ENCODE assay signal across 17 cellular contexts in genomic region chr11:110110854-110111253, GRCh38. TPM values are rescaled to one million over a fixed set of nuclear protein-coding genes. Genes with fewer than 3 reads are reported as not detected.
DNase-seq lines count a peak whose midpoint lies in the region; ATAC-seq and TF ChIP-seq lines count a peak whose summit lies in the region.
"Had no signal": no experiment of that assay in that cellular context is flagged by ENCODE, and none has a peak within 500 bp of the region (broad histone marks: within the 10 kb centered on the region; RNA-seq: fewer than 3 reads in every experiment).

No MANE protein-coding gene starts in this region.

- H2AFZ ChIP-seq in IMR-90 (replicated peaks; ENCODE audit: low read length, poor library complexity) (no peak overlapping the region), neuronal stem cell (ENCODE audit: low read length) (no peak overlapping the region)

- POLR2A ChIA-PET in IMR-90 (lab: Charles Lee; ENCODE audit: unreplicated experiment), result no interaction called here

- peaks cover 7% of the 10 kb centered on the region for H4K20me1 ChIP-seq in IMR-90 (ENCODE audit: insufficient read depth, low read length)

- dilution Hi-C loops in IMR-90 (cut with HindIII; ENCODE audit: low sequenced_read_pairs, unreplicated experiment), result no loop called here

- H2BK15ac ChIP-seq in IMR-90 (ENCODE audit: low read depth, low read length) (no peak overlapping the region), neuronal stem cell (ENCODE audit: low read length) (no peak overlapping the region)

- intact Hi-C loops in activated CD4-positive, alpha-beta T cell treated with anti-CD3 and anti-CD28 coated beads, Interleukin-2, amount 10 ng/mL, durations not matched to agents 24 days and 14 days (cut with micrococcal nuclease), result no loop called here
- intact Hi-C loops in IMR-90 (cut with micrococcal nuclease), result no loop called here

- H3K14ac ChIP-seq in IMR-90 (replicated peaks; ENCODE audit: low read depth, low read length) (no peak overlapping the region), neuronal stem cell (ENCODE audit: low read length) (peak overlapping the region; percentile 63)

- no peak overlapping the region for H2AK9ac ChIP-seq in IMR-90 (replicated peaks; ENCODE audit: low read depth, low read length, poor library complexity)

- WGBS in IMR-90 (ENCODE audit: extremely low coverage in 2 of 2, insufficient read length in 1 of 2), 2 experiments, result 92% methylated on average over 2 of the region's 4 CpGs; no CpG with 5 or more reads in 1 of the 2 experiments
- no CpG with 5 or more reads among the region's 4 CpGs for WGBS in neuronal stem cell (ENCODE audit: extremely low coverage in 2 of 2, insufficient read length in 2 of 2, insufficient replicate concordance in 1 of 2), 2 donors

- H3K9me3 ChIP-seq in IMR-90 (ENCODE audit: control insufficient read depth, insufficient read depth, low read length) (peaks cover 4% of the 10 kb centered on the region; the same call in 1 of the 2 replicates), neuronal stem cell (replicated peaks in 1 of 2; ENCODE audit: control insufficient read depth in 2 of 2, insufficient read depth in 1 of 2, low read depth in 1 of 2, low read length in 2 of 2) (peaks cover 4 to 8% of the 10 kb centered on the region in 2 donors)

- peaks cover 13% of the 10 kb centered on the region for H3K9me1 ChIP-seq in IMR-90 (ENCODE audit: insufficient read depth, low read length)

- H3K9ac ChIP-seq in IMR-90 (ENCODE audit: low read depth, low read length) (no peak overlapping the region), neuronal stem cell (ENCODE audit: low read depth, low read length, poor library complexity) (peak overlapping the region; percentile 50)
- H3K9ac ChIP-seq: BLaER1 had no signal

- H3K18ac ChIP-seq in IMR-90 (ENCODE audit: low read depth, low read length) (no peak overlapping the region), neuronal stem cell (ENCODE audit: low read length) (no peak overlapping the region)

- peaks cover 6% of the 10 kb centered on the region for H3K36me3 ChIP-seq in IMR-90 (ENCODE audit: control insufficient read depth, insufficient read depth, low read length)
- H3K36me3 ChIP-seq in neuronal stem cell (replicated peaks in 1 of 2; ENCODE audit: control insufficient read depth in 2 of 2, insufficient read depth in 2 of 2, low read length in 2 of 2), result peaks cover 3 to 20% of the 10 kb centered on the region in 2 donors

- H3K27ac ChIP-seq in IMR-90 (ENCODE audit: insufficient read depth, low read length), result no peak overlapping the region
- no peak overlapping the region for H3K27ac ChIP-seq in neuronal stem cell (replicated peaks; ENCODE audit: low read length)
- H3K27ac ChIP-seq: BLaER1, HL-60 had no signal

- no peaks in the 10 kb centered on the region for H3K36me3 Mint-ChIP-seq in activated CD4-positive, alpha-beta T cell treated with anti-CD3 and anti-CD28 coated beads, Interleukin-2, amount 10 ng/mL, durations not matched to agents 24 days and 14 days (ENCODE audit: low read depth)
- H3K36me3 Mint-ChIP-seq: CD4-positive, alpha-beta memory T cell had no signal

- H3K27me3 ChIP-seq in IMR-90 (ENCODE audit: control insufficient read depth, insufficient read depth, low read length) (no peaks in the 10 kb centered on the region), neuronal stem cell (ENCODE audit: control insufficient read depth in 3 of 3, insufficient read depth in 3 of 3, low read depth in 1 of 3, low read length in 3 of 3) (no peaks in the 10 kb centered on the region)
- H3K27me3 ChIP-seq: BLaER1 had no signal

- no peak overlapping the region for H4K8ac ChIP-seq in IMR-90 (ENCODE audit: low read depth in 2 of 2, low read length in 2 of 2)
- no peak overlapping the region for H4K8ac ChIP-seq in neuronal stem cell (ENCODE audit: low read depth, low read length)

- no peak overlapping the region for H3K27ac Mint-ChIP-seq in activated CD4-positive, alpha-beta T cell treated with anti-CD3 and anti-CD28 coated beads, Interleukin-2, amount 10 ng/mL, durations not matched to agents 24 days and 14 days
- H3K27ac Mint-ChIP-seq: CD4-positive, alpha-beta memory T cell had no signal

- in situ Hi-C loops in IMR-90 (cut with MboI; ENCODE audit: low sequenced_read_pairs), result no loop called here

- H3K27me3 Mint-ChIP-seq in activated CD4-positive, alpha-beta T cell treated with anti-CD3 and anti-CD28 coated beads, Interleukin-2, amount 10 ng/mL, durations not matched to agents 24 days and 14 days, result peaks cover 13% of the 10 kb centered on the region

- H3K56ac ChIP-seq in IMR-90 (ENCODE audit: extremely low read depth, insufficient read depth, low read length), result no peak overlapping the region

- H3K23ac ChIP-seq in IMR-90 (ENCODE audit: low read depth, low read length), result peak overlapping the region; percentile 80
- H3K23ac ChIP-seq in neuronal stem cell (ENCODE audit: low read depth, low read length, poor library complexity), result no peak overlapping the region

- H3K79me1 ChIP-seq in IMR-90 (ENCODE audit: low read depth in 1 of 2, low read length in 2 of 2) (peaks cover 19 to 50% of the 10 kb centered on the region in 2 experiments), neuronal stem cell (ENCODE audit: low read depth, low read length) (peaks cover 8% of the 10 kb centered on the region)

- H2BK20ac ChIP-seq in IMR-90 (ENCODE audit: low read depth, low read length), result no peak overlapping the region

- H2AK5ac ChIP-seq in IMR-90 (ENCODE audit: low read depth, low read length) (no peak overlapping the region), neuronal stem cell (ENCODE audit: low read depth, low read length) (no peak overlapping the region)

- DNase-seq in activated CD4-positive, alpha-beta T cell treated with anti-CD3 and anti-CD28 coated beads, Interleukin-2, amount 10 ng/mL, durations not matched to agents 24 days and 14 days, result peak; percentile 36
- no peak for DNase-seq in activated CD4-positive, alpha-beta T cell treated with anti-CD3 and anti-CD28 coated beads for 48 hours
- DNase-seq in IMR-90 (no peak), neuronal stem cell (ENCODE audit: low spot score) (no peak), NK-92 (lab: John Stamatoyannopoulos, UW; ENCODE audit: unreplicated experiment) (no peak)
- DNase-seq in stimulated activated CD4-positive, alpha-beta T cell treated with anti-CD3 and anti-CD28 coated beads, Interleukin-4, amount 100 ng/mL, for 4 hours, result no peak
- DNase-seq: 8988T; CD4-positive, alpha-beta memory T cell; DMS153; DMS79 treated with DMSO at 0.1 percent for 48 hours; GF-D8; HCEC 1CT; KBM-7 had no signal

- no peaks in the 10 kb centered on the region for H3K4me1 Mint-ChIP-seq in activated CD4-positive, alpha-beta T cell treated with anti-CD3 and anti-CD28 coated beads, Interleukin-2, amount 10 ng/mL, durations not matched to agents 24 days and 14 days
- H3K4me1 Mint-ChIP-seq: CD4-positive, alpha-beta memory T cell had no signal

- TF ChIP-seq POLR2A in IMR-90 (IDR thresholded peaks at IDR 0.05; ENCODE audit: low read depth, low read length), result no peak

- no peak overlapping the region for H2BK12ac ChIP-seq in neuronal stem cell (ENCODE audit: low read length)

- H2BK120ac ChIP-seq in IMR-90 (ENCODE audit: low read depth, low read length), result no peak overlapping the region
- H2BK120ac ChIP-seq in neuronal stem cell (ENCODE audit: low read depth, low read length), result no peak overlapping the region

- no peak for TF ChIP-seq RAD21 in IMR-90 (IDR thresholded peaks at IDR 0.05; ENCODE audit: low read length)

- H3K4me3 Mint-ChIP-seq in activated CD4-positive, alpha-beta T cell treated with anti-CD3 and anti-CD28 coated beads, Interleukin-2, amount 10 ng/mL, durations not matched to agents 24 days and 14 days, result no peak overlapping the region
- H3K4me3 Mint-ChIP-seq: CD14-positive monocyte; CD4-positive, alpha-beta memory T cell had no signal

- no peak for ATAC-seq in IMR-90 (ENCODE audit: low read depth)
- no peak for ATAC-seq in GM21367 (IDR thresholded peaks at IDR 0.05; ENCODE audit: unreplicated experiment)

- no TSS peak for BruUV-seq in IMR-90 (replicated peaks; lab: Mats Ljungman, UMichigan)

- H3K9me3 Mint-ChIP-seq in activated CD4-positive, alpha-beta T cell treated with anti-CD3 and anti-CD28 coated beads, Interleukin-2, amount 10 ng/mL, durations not matched to agents 24 days and 14 days, result peaks cover 3% of the 10 kb centered on the region

- no peaks in the 10 kb centered on the region for H3K4me1 ChIP-seq in IMR-90 (ENCODE audit: control insufficient read depth, insufficient read depth, low read length)
- H3K4me1 ChIP-seq in neuronal stem cell (ENCODE audit: control insufficient read depth in 2 of 2, insufficient read depth in 1 of 2, low read depth in 1 of 2, low read length in 2 of 2), result peaks cover 0 to 1% of the 10 kb centered on the region in 2 donors

- H2BK5ac ChIP-seq in IMR-90 (ENCODE audit: low read depth, low read length, poor library complexity, severe bottlenecking), result no peak overlapping the region
- no peak overlapping the region for H2BK5ac ChIP-seq in neuronal stem cell (ENCODE audit: low read length)

- CTCF ChIA-PET in IMR-90 (lab: Yijun Ruan, JAX), result interaction anchor here (0.6 kb wide), 2 partner anchors 34 to 885 kb away, joined by 3 to 4 read pairs; no protein-coding TSS in a partner anchor

- no peak overlapping the region for H3K4me2 ChIP-seq in IMR-90 (ENCODE audit: low read depth, low read length)
- H3K4me2 ChIP-seq in neuronal stem cell (ENCODE audit: insufficient read depth, low read length, poor library complexity, severe bottlenecking), result no peak overlapping the region
- H3K4me2 ChIP-seq: BLaER1 had no signal

- no peak for TF ChIP-seq CTCF in IMR-90 (conservative IDR thresholded peaks at IDR 0.05; ENCODE audit: low read depth, low read length)

- H3K4ac ChIP-seq in IMR-90 (ENCODE audit: low read depth, low read length), result no peak overlapping the region
- no peak overlapping the region for H3K4ac ChIP-seq in neuronal stem cell (ENCODE audit: low read length)

- H4K5ac ChIP-seq in IMR-90 (ENCODE audit: low read depth, low read length), result no peak overlapping the region

- H4K91ac ChIP-seq in IMR-90 (ENCODE audit: insufficient read depth, low read depth, low read length), result no peak overlapping the region
- H4K91ac ChIP-seq in neuronal stem cell (ENCODE audit: low read depth, low read length, poor library complexity), result peak overlapping the region; percentile 68

- no peak overlapping the region for H3K4me3 ChIP-seq in IMR-90 (ENCODE audit: insufficient read depth, low read depth, low read length)
- no peak overlapping the region for H3K4me3 ChIP-seq in neuronal stem cell (ENCODE audit: low read length in 2 of 2)
- H3K4me3 ChIP-seq: BLaER1 had no signal

TF ChIP-seq in IMR-90, 13 proteins besides CTCF, POLR2A, EP300 and RAD21:
- TF ChIP-seq CHD1 (IDR thresholded peaks at IDR 0.05; ENCODE audit: low read depth, low read length), result no peak
- no peak for TF ChIP-seq CEBPB (IDR thresholded peaks at IDR 0.05; ENCODE audit: low read depth, low read length)
- TF ChIP-seq NFE2L2 (IDR thresholded peaks at IDR 0.05; ENCODE audit: low read depth, low read length), result no peak

RNA-seq across cellular contexts. Expression of gene ZC3H12C, which starts 17.7 kb away (rescaled TPM):
- total RNA-seq in activated CD4-positive, alpha-beta T cell treated with anti-CD3 and anti-CD28 coated beads, Interleukin-2, amount 10 ng/mL, durations not matched to agents 24 days and 14 days, result 6.7 and 7.5 TPM in 2 replicates
- 14.2 and 15.8 TPM in 2 replicates for total RNA-seq in IMR-90 (2012; rRNA removed)
- polyA plus RNA-seq in IMR-90 (2012; rRNA removed), result 4.2 and 4.7 TPM in 2 replicates
- 1.7 and 2.2 TPM in 2 replicates for polyA plus RNA-seq in IMR-90 (2012; cell fraction: cytosol; rRNA removed)
- 5.2 and 12.8 TPM in 2 replicates for polyA plus RNA-seq in IMR-90 (2012; cell fraction: nucleus; rRNA removed; ENCODE audit: low replicate concordance)
- polyA plus RNA-seq in neuronal stem cell (2013, experiment 1 of 2), result 5.4 TPM
- polyA plus RNA-seq in neuronal stem cell (2013, experiment 2 of 2), result 5.8 TPM
- polyA plus RNA-seq: CD4-positive, alpha-beta memory T cell had no signal
